In the genomic region with DNA sequence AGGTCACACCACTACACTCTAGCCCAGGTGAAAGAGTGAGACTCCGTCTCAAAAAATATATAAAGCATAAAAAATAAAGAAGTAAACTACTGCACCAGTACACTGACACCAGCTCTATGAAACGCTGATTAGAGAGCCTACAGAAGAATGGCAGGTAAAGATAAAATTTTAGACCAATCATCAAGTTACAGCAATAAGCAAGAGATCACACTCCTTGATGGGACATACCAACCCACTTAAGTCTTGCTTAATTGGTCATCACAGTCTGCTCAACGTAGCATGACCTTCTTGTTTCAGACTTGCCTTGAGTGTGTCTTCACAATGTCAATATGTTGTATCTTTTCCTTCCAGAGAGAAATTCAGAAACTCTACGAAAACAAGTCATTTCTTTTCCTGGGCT, we compare ENCODE assay signal across 21 cellular contexts. TPM values are rescaled to one million over a fixed set of nuclear protein-coding genes. Genes with fewer than 3 reads are reported as not detected.
A peak's percentile ranks its signal among the peaks of the same experiment; 100 is the strongest.
DNase-seq lines count a peak whose midpoint lies in the region; ATAC-seq, FAIRE-seq and TF ChIP-seq lines count a peak whose summit lies in the region.
"Had no signal": no experiment of that assay in that cellular context is flagged by ENCODE, and none has a peak within 500 bp of the region (broad histone marks: within the 10 kb centered on the region; RNA-seq: fewer than 3 reads in every experiment).

No MANE protein-coding gene starts in this region.

- BruUV-seq in K562 (replicated peaks; lab: Mats Ljungman, UMichigan): no TSS peak

- H3K36me3 Mint-ChIP-seq in activated T-cell treated with anti-CD3 and anti-CD28 coated beads, Interleukin-2, amount 50 U/mL, for 24 hours (ENCODE audit: low read depth): peaks cover 82% of the 10 kb centered on the region

- peak overlapping the region; percentile 24 for H3K27ac Mint-ChIP-seq in activated T-cell treated with anti-CD3 and anti-CD28 coated beads, Interleukin-2, amount 50 U/mL, for 24 hours
- H3K27ac Mint-ChIP-seq: B cell, H9 had no signal

- peak overlapping the region; percentile 31 for H3K4me2 ChIP-seq in K562 (ENCODE audit: insufficient read depth, low read length)
- H3K4me2 ChIP-seq: BLaER1 treated with 17β-estradiol and CSF1 and Interleukin-3, amounts not matched to agents 10 nM and 100 nM had no signal

- peaks cover 5% of the 10 kb centered on the region for H3K4me1 Mint-ChIP-seq in activated T-cell treated with anti-CD3 and anti-CD28 coated beads, Interleukin-2, amount 50 U/mL, for 24 hours (ENCODE audit: low read depth)
- H3K4me1 Mint-ChIP-seq: B cell; CD8-positive, alpha-beta memory T cell; H9 had no signal

- intact Hi-C loops in K562 (cut with micrococcal nuclease) (no loop called here), psoas muscle (cut with DNase I) (no loop called here), heart left ventricle (cut with DNase I) (no loop called here)

- no peaks in the 10 kb centered on the region for H3K27me3 Mint-ChIP-seq in activated T-cell treated with anti-CD3 and anti-CD28 coated beads, Interleukin-2, amount 50 U/mL, for 24 hours
- H3K27me3 Mint-ChIP-seq: B cell; CD8-positive, alpha-beta memory T cell had no signal

- 24% methylated on average over 4 of the region's 4 CpGs for WGBS in K562 (ENCODE audit: insufficient coverage, low coverage, missing lambda C conversion rate)
- WGBS in psoas muscle, 3 donors: 85 to 96% (median 86%) methylated on average over 4 of the region's 4 CpGs
- 92 to 95% (median 94%) methylated on average over 4 of the region's 4 CpGs for WGBS in heart left ventricle, 4 donors

- in situ Hi-C loops in K562 (cut with MboI): no loop called here

- H3K9me1 ChIP-seq in K562 (ENCODE audit: control insufficient read depth, insufficient read depth, low read length): no peaks in the 10 kb centered on the region

- TF ChIP-seq EP300 in K562 (IDR thresholded peaks at IDR 0.05; ENCODE audit: low read length): no peak

- H3K36me3 ChIP-seq in K562 (ENCODE audit: control insufficient read depth, insufficient read depth, low read length) (peaks cover 58% of the 10 kb centered on the region), psoas muscle (ENCODE audit: insufficient read depth in 1 of 2, low read depth in 1 of 2) (peaks cover 6 to 75% of the 10 kb centered on the region in 2 donors), heart left ventricle (peaks cover 1 to 90% (median 76%) of the 10 kb centered on the region in 9 donors)

- no peak overlapping the region for H3K4me3 ChIP-seq in K562
- no peak overlapping the region for H3K4me3 ChIP-seq in psoas muscle
- no peak overlapping the region for H3K4me3 ChIP-seq in heart left ventricle
- H3K4me3 ChIP-seq: BLaER1 treated with 17β-estradiol and CSF1 and Interleukin-3, amounts not matched to agents 10 nM and 100 nM; GM12878 had no signal

- no peaks in the 10 kb centered on the region for H4K20me1 ChIP-seq in K562 (replicated peaks; ENCODE audit: control insufficient read depth, insufficient read depth, low read length)

- FAIRE-seq in K562 (lab: Jason Lieb, UNC): no peak
- FAIRE-seq: GM12878, GM19239, H1, HepG2 had no signal

- CTCF ChIA-PET in K562 (lab: Yijun Ruan, JAX; ENCODE audit: low intra/inter-chr PET ratio): no interaction called here

- H3K4me1 ChIP-seq in K562 (replicated peaks in 1 of 2; ENCODE audit: control insufficient read depth in 2 of 2, insufficient read depth in 2 of 2, low read length in 2 of 2) (peaks cover 0 to 6% of the 10 kb centered on the region in 2 experiments; a peak in 2 of 5 replicates), psoas muscle (peaks cover 11% of the 10 kb centered on the region), heart left ventricle (peaks cover 0 to 18% (median 0%) of the 10 kb centered on the region in 12 donors)
- H3K4me1 ChIP-seq: BLaER1 treated with 17β-estradiol and CSF1 and Interleukin-3, amounts not matched to agents 10 nM and 100 nM had no signal

- peak; percentile 66 for ATAC-seq in K562
- ATAC-seq in psoas muscle: peak in 1 of 4 donors; percentile 39
- no peak for ATAC-seq in heart left ventricle
- no peak for ATAC-seq in HG03571 (IDR thresholded peaks at IDR 0.05; ENCODE audit: unreplicated experiment)
- ATAC-seq: GM12878, HepG2 had no signal

- no peak for DNase-seq in activated T-cell treated with anti-CD3 and anti-CD28 coated beads, Interleukin-2, amount 50 U/mL, for 24 hours
- DNase-seq in activated T-cell treated with anti-CD3 and anti-CD28 coated beads for 4 hours: no peak
- DNase-seq in K562 (ENCODE audit: extremely low read depth in 1 of 4, low spot score in 3 of 4): peak in 2 of 4 experiments; percentile 27 to 37
- DNase-seq in psoas muscle: no peak
- no peak for DNase-seq in heart left ventricle
- no peak for DNase-seq in NCI-H2107 (lab: John Stamatoyannopoulos, UW)
- DNase-seq: 8988T; CD8-positive, alpha-beta memory T cell; COR-L47; DMS 273 treated with DMSO at 0.1 percent for 48 hours; DMS53; DND-41; EL; H9 had no signal

- H3K9me3 ChIP-seq in K562 (replicated peaks; ENCODE audit: control insufficient read depth, insufficient read depth, low read depth, low read length) (no peaks in the 10 kb centered on the region), psoas muscle (no peaks in the 10 kb centered on the region), heart left ventricle (no peaks in the 10 kb centered on the region)
- H3K9me3 ChIP-seq: BLaER1 treated with 17β-estradiol and CSF1 and Interleukin-3, amounts not matched to agents 10 nM and 100 nM had no signal

- POLR2A ChIA-PET in K562 (lab: Yijun Ruan, JAX): interaction anchor here (0.8 to 2.1 kb wide), 2 partner anchors 9 to 12 kb away, joined by 3 to 6 read pairs; a partner anchor contains a TSS

- H3K9ac ChIP-seq in K562 (ENCODE audit: insufficient read depth in 1 of 2, low read depth in 2 of 2, low read length in 2 of 2): no peak overlapping the region
- H3K9ac ChIP-seq: BLaER1 treated with 17β-estradiol and CSF1 and Interleukin-3, amounts not matched to agents 10 nM and 100 nM had no signal

- H3K79me2 ChIP-seq in K562 (ENCODE audit: control insufficient read depth, insufficient read depth, low read length): no peaks in the 10 kb centered on the region

- no peak overlapping the region for H2AFZ ChIP-seq in K562 (ENCODE audit: low read depth, low read length)

- H3K27me3 ChIP-seq in K562 (ENCODE audit: control insufficient read depth in 2 of 2, insufficient read depth in 2 of 2, low read length in 2 of 2): no peaks in the 10 kb centered on the region
- no peaks in the 10 kb centered on the region for H3K27me3 ChIP-seq in psoas muscle (ENCODE audit: insufficient read depth in 3 of 3, low read length in 2 of 3)
- no peaks in the 10 kb centered on the region for H3K27me3 ChIP-seq in heart left ventricle
- H3K27me3 ChIP-seq: BLaER1 treated with 17β-estradiol and CSF1 and Interleukin-3, amounts not matched to agents 10 nM and 100 nM had no signal

- H3K9me3 Mint-ChIP-seq in activated T-cell treated with anti-CD3 and anti-CD28 coated beads, Interleukin-2, amount 50 U/mL, for 24 hours: no peaks in the 10 kb centered on the region
- H3K9me3 Mint-ChIP-seq: CD8-positive, alpha-beta memory T cell; H9 had no signal

- TF ChIP-seq POLR2A in K562 (conservative IDR thresholded peaks at IDR 0.05) (no peak), heart left ventricle (IDR thresholded peaks at IDR 0.05) (no peak)

- TF ChIP-seq CTCF in K562 (IDR thresholded peaks at IDR 0.05 in 2 of 3, conservative IDR thresholded peaks at IDR 0.05 in 1 of 3; ENCODE audit: insufficient read depth in 2 of 3, low read depth in 1 of 3, low read length in 3 of 3) (no peak), psoas muscle (IDR thresholded peaks at IDR 0.05) (no peak), heart left ventricle (IDR thresholded peaks at IDR 0.05) (no peak)

- no peak overlapping the region for H3K4me3 Mint-ChIP-seq in activated T-cell treated with anti-CD3 and anti-CD28 coated beads, Interleukin-2, amount 50 U/mL, for 24 hours
- H3K4me3 Mint-ChIP-seq: B cell; CD8-positive, alpha-beta memory T cell; H9 had no signal

- peak overlapping the region; percentile 28; the same call in 2 of the 3 replicates for H3K27ac ChIP-seq in K562 (ENCODE audit: extremely low read depth, low read depth, low read length)
- peak overlapping the region; percentile 13 for H3K27ac ChIP-seq in psoas muscle
- H3K27ac ChIP-seq in heart left ventricle: no peak overlapping the region
- H3K27ac ChIP-seq: BLaER1 treated with 17β-estradiol and CSF1 and Interleukin-3, amounts not matched to agents 10 nM and 100 nM had no signal

- no peak for TF ChIP-seq RAD21 in K562 (CRISPR knock-in tag; conservative IDR thresholded peaks at IDR 0.05 in 1 of 2, IDR thresholded peaks at IDR 0.05 in 1 of 2)

RNA-seq across cellular contexts. Expression of a gene that starts 12.5 kb away (rescaled TPM):
- total RNA-seq in K562 (2011; cell fraction: chromatin; rRNA removed; ENCODE audit: low replicate concordance): 416 and 492 TPM in 2 replicates
- total RNA-seq in K562 (2011; cell fraction: nucleolus; rRNA removed): 234 TPM in 2 replicates
- 263 and 270 TPM in 2 replicates for total RNA-seq in K562 (2011; cell fraction: nucleoplasm; rRNA removed)
- 56.9 and 72.5 TPM in 2 replicates for total RNA-seq in K562 (2014; rRNA removed)
- total RNA-seq in K562 (2014; rRNA removed; fragmentation: Illumina TruSeq; extraction: Trizol): 68.8 and 73.6 TPM in 2 replicates
- total RNA-seq in K562 (2015; rRNA removed; fragmentation: Illumina TruSeq; extraction: Trizol): 74.6 and 75.8 TPM in 2 replicates
- total RNA-seq in K562 (2021): 108 and 112 TPM in 2 replicates
- 89.6 and 93.4 TPM in 2 replicates for polyA plus RNA-seq in K562 (2011; rRNA removed)
- polyA plus RNA-seq in K562 (2011; cell fraction: cytosol; rRNA removed): 95.3 and 119 TPM in 2 replicates
- 205 and 262 TPM in 2 replicates for polyA plus RNA-seq in K562 (2011; cell fraction: nucleus; rRNA removed)
- polyA plus RNA-seq in K562 (2012): 86.3 and 141 TPM in 2 replicates
- polyA plus RNA-seq in K562 (2014; fragmentation: Illumina TruSeq; extraction: Trizol): 114 and 124 TPM in 2 replicates
- 100 to 1,000 TPM in 1 of 2 experiments, 10 to 100 TPM in 1; 33.5 to 106 TPM for polyA plus RNA-seq in K562 (2014; fragmentation: Nextera tagmentation; extraction: Ambion mirVana)
- polyA plus RNA-seq in K562 (2014; rRNA removed): 78.0 and 80.0 TPM in 2 replicates
- 103 and 132 TPM in 2 replicates for polyA minus RNA-seq in K562 (2011; rRNA and poly(A)+ RNA removed)
- 50.4 and 71.8 TPM in 2 replicates for polyA minus RNA-seq in K562 (2011; cell fraction: cytosol; rRNA and poly(A)+ RNA removed)
- polyA minus RNA-seq in K562 (2011; cell fraction: nucleus; rRNA and poly(A)+ RNA removed): 97.2 and 106 TPM in 2 replicates
- total RNA-seq in psoas muscle: 100 to 1,000 TPM in 1 of 4 donors, 10 to 100 TPM in 3; 54.4 to 105 (median 71.2) TPM
- polyA plus RNA-seq in psoas muscle: 10 to 100 TPM; 48.7 to 82.2 (median 76.2) TPM
- 10 to 100 TPM; 65.0 to 90.8 (median 79.3) TPM for total RNA-seq in heart left ventricle
- 10 to 100 TPM; 38.4 to 99.3 TPM for polyA plus RNA-seq in heart left ventricle

RNA-seq across cellular contexts. Expression of a gene that starts 12.7 kb away (rescaled TPM):
- 196 and 237 TPM in 2 replicates for total RNA-seq in K562 (2011; cell fraction: chromatin; rRNA removed; ENCODE audit: low replicate concordance)
- 99.1 and 124 TPM in 2 replicates for total RNA-seq in K562 (2011; cell fraction: nucleolus; rRNA removed)
- 161 and 215 TPM in 2 replicates for total RNA-seq in K562 (2011; cell fraction: nucleoplasm; rRNA removed)
- total RNA-seq in K562 (2014; rRNA removed) (52.4 and 62.7 TPM in 2 replicates), K562 (2014; rRNA removed; fragmentation: Illumina TruSeq; extraction: Trizol) (39.1 and 48.1 TPM in 2 replicates), K562 (2015; rRNA removed; fragmentation: Illumina TruSeq; extraction: Trizol) (53.1 and 55.2 TPM in 2 replicates), K562 (2021) (63.4 and 63.6 TPM in 2 replicates), psoas muscle (10 to 100 TPM; 12.3 to 27.7 (median 21.7) TPM), heart left ventricle (10 to 100 TPM; 22.0 to 49.1 (median 31.8) TPM)
- polyA plus RNA-seq in K562 (2011; rRNA removed) (58.6 and 83.5 TPM in 2 replicates), K562 (2014; fragmentation: Illumina TruSeq; extraction: Trizol) (73.3 and 80.3 TPM in 2 replicates), K562 (2014; fragmentation: Nextera tagmentation; extraction: Ambion mirVana) (10 to 100 TPM; 14.1 to 26.2 TPM), K562 (2014; rRNA removed) (93.2 and 94.4 TPM in 2 replicates), psoas muscle (10 to 100 TPM; 17.9 to 27.1 (median 18.3) TPM), heart left ventricle (10 to 100 TPM; 32.8 to 38.4 TPM)
- 81.0 and 172 TPM in 2 replicates for polyA plus RNA-seq in K562 (2011; cell fraction: cytosol; rRNA removed)
- 104 and 170 TPM in 2 replicates for polyA plus RNA-seq in K562 (2011; cell fraction: nucleus; rRNA removed)
- polyA plus RNA-seq in K562 (2012): 51.6 and 56.6 TPM in 2 replicates
- 32.7 and 55.3 TPM in 2 replicates for polyA minus RNA-seq in K562 (2011; rRNA and poly(A)+ RNA removed)
- 15.6 and 31.4 TPM in 2 replicates for polyA minus RNA-seq in K562 (2011; cell fraction: cytosol; rRNA and poly(A)+ RNA removed)
- polyA minus RNA-seq in K562 (2011; cell fraction: nucleus; rRNA and poly(A)+ RNA removed): 31.7 and 34.6 TPM in 2 replicates

RNA-seq across cellular contexts. Expression of a gene that starts 26.7 kb away (rescaled TPM):
- 6.0 and 9.3 TPM in 2 replicates for total RNA-seq in K562 (2011; cell fraction: chromatin; rRNA removed; ENCODE audit: low replicate concordance)
- 5.7 and 7.0 TPM in 2 replicates for total RNA-seq in K562 (2011; cell fraction: nucleolus; rRNA removed)
- 5.2 and 5.5 TPM in 2 replicates for total RNA-seq in K562 (2011; cell fraction: nucleoplasm; rRNA removed)
- total RNA-seq in K562 (2014; rRNA removed): 1.7 and 2.9 TPM in 2 replicates
- total RNA-seq in K562 (2014; rRNA removed; fragmentation: Illumina TruSeq; extraction: Trizol): 3.0 and 3.7 TPM in 2 replicates
- total RNA-seq in K562 (2015; rRNA removed; fragmentation: Illumina TruSeq; extraction: Trizol): 5.2 and 5.4 TPM in 2 replicates
- 5.3 and 6.2 TPM in 2 replicates for total RNA-seq in K562 (2021)
- polyA plus RNA-seq in K562 (2011; rRNA removed): 1.7 and 3.6 TPM in 2 replicates
- polyA plus RNA-seq in K562 (2011; cell fraction: cytosol; rRNA removed): 2.8 and 7.5 TPM in 2 replicates
- polyA plus RNA-seq in K562 (2011; cell fraction: nucleus; rRNA removed): 1.7 and 3.8 TPM in 2 replicates
- 4.9 and 7.3 TPM in 2 replicates for polyA plus RNA-seq in K562 (2012)
- 7.8 and 8.7 TPM in 2 replicates for polyA plus RNA-seq in K562 (2014; fragmentation: Illumina TruSeq; extraction: Trizol)
- polyA plus RNA-seq in K562 (2014; fragmentation: Nextera tagmentation; extraction: Ambion mirVana): 1 to 10 TPM in 1 of 2 experiments, under 1 TPM in 1; 0.60 to 1.3 TPM
- polyA plus RNA-seq in K562 (2014; rRNA removed): 3.2 and 4.9 TPM in 2 replicates
- 1.8 and 3.3 TPM in 2 replicates for polyA minus RNA-seq in K562 (2011; rRNA and poly(A)+ RNA removed)
- polyA minus RNA-seq in K562 (2011; cell fraction: cytosol; rRNA and poly(A)+ RNA removed): 1.4 and 3.7 TPM in 2 replicates
- polyA minus RNA-seq in K562 (2011; cell fraction: nucleus; rRNA and poly(A)+ RNA removed): 2.3 and 2.7 TPM in 2 replicates
- 1 to 10 TPM; 5.8 to 9.6 (median 6.5) TPM for total RNA-seq in psoas muscle
- 1 to 10 TPM; 3.3 to 7.9 (median 4.1) TPM for polyA plus RNA-seq in psoas muscle
- 1 to 10 TPM; 5.3 to 9.5 (median 7.6) TPM for total RNA-seq in heart left ventricle
- polyA plus RNA-seq in heart left ventricle: 1 to 10 TPM; 4.0 to 5.4 TPM

RNA-seq across cellular contexts. Expression of a gene that starts 44.6 kb away (rescaled TPM):
- total RNA-seq in K562 (2011; cell fraction: chromatin; rRNA removed; ENCODE audit: low replicate concordance): 19.2 and 31.7 TPM in 2 replicates
- 10.5 and 13.8 TPM in 2 replicates for total RNA-seq in K562 (2011; cell fraction: nucleolus; rRNA removed)
- total RNA-seq in K562 (2011; cell fraction: nucleoplasm; rRNA removed): 20.2 and 35.6 TPM in 2 replicates
- total RNA-seq in K562 (2014; rRNA removed): 12.0 and 15.0 TPM in 2 replicates
- total RNA-seq in K562 (2014; rRNA removed; fragmentation: Illumina TruSeq; extraction: Trizol): 22.1 and 25.1 TPM in 2 replicates
- total RNA-seq in K562 (2015; rRNA removed; fragmentation: Illumina TruSeq; extraction: Trizol): 23.4 and 27.3 TPM in 2 replicates
- 17.8 and 19.0 TPM in 2 replicates for total RNA-seq in K562 (2021)
- polyA plus RNA-seq in K562 (2011; rRNA removed): 12.4 and 23.9 TPM in 2 replicates
- 7.1 and 7.7 TPM in 2 replicates for polyA plus RNA-seq in K562 (2011; cell fraction: cytosol; rRNA removed)
- 6.8 and 7.1 TPM in 2 replicates for polyA plus RNA-seq in K562 (2011; cell fraction: nucleus; rRNA removed)
- 11.3 and 18.0 TPM in 2 replicates for polyA plus RNA-seq in K562 (2012)
- polyA plus RNA-seq in K562 (2014; fragmentation: Illumina TruSeq; extraction: Trizol): 17.6 and 20.0 TPM in 2 replicates
- 10 to 100 TPM; 31.8 to 49.0 TPM for polyA plus RNA-seq in K562 (2014; fragmentation: Nextera tagmentation; extraction: Ambion mirVana)
- 13.8 and 17.2 TPM in 2 replicates for polyA plus RNA-seq in K562 (2014; rRNA removed)
- 12.1 and 15.2 TPM in 2 replicates for polyA minus RNA-seq in K562 (2011; rRNA and poly(A)+ RNA removed)
- polyA minus RNA-seq in K562 (2011; cell fraction: cytosol; rRNA and poly(A)+ RNA removed): 4.2 and 5.3 TPM in 2 replicates
- 7.8 and 9.3 TPM in 2 replicates for polyA minus RNA-seq in K562 (2011; cell fraction: nucleus; rRNA and poly(A)+ RNA removed)
- total RNA-seq in psoas muscle: 10 to 100 TPM; 16.4 to 46.7 (median 24.5) TPM
- 10 to 100 TPM; 13.3 to 37.7 (median 15.3) TPM for polyA plus RNA-seq in psoas muscle
- total RNA-seq in heart left ventricle: 10 to 100 TPM; 19.0 to 41.0 (median 23.6) TPM
- polyA plus RNA-seq in heart left ventricle: 10 to 100 TPM in 1 of 2 donors, 1 to 10 TPM in 1; 8.5 to 16.4 TPM

RNA-seq across cellular contexts. Expression of a gene that starts 44.8 kb away (rescaled TPM):
- 67.3 and 72.3 TPM in 2 replicates for total RNA-seq in K562 (2011; cell fraction: chromatin; rRNA removed; ENCODE audit: low replicate concordance)
- 44.7 and 53.4 TPM in 2 replicates for total RNA-seq in K562 (2011; cell fraction: nucleolus; rRNA removed)
- total RNA-seq in K562 (2011; cell fraction: nucleoplasm; rRNA removed): 62.1 and 73.7 TPM in 2 replicates
- total RNA-seq in K562 (2014; rRNA removed) (37.6 and 43.1 TPM in 2 replicates), K562 (2014; rRNA removed; fragmentation: Illumina TruSeq; extraction: Trizol) (36.2 and 42.6 TPM in 2 replicates), K562 (2015; rRNA removed; fragmentation: Illumina TruSeq; extraction: Trizol) (36.5 and 39.0 TPM in 2 replicates), K562 (2021) (45.8 and 47.8 TPM in 2 replicates), psoas muscle (100 to 1,000 TPM in 1 of 4 donors, 10 to 100 TPM in 3; 75.1 to 139 (median 88.7) TPM), heart left ventricle (10 to 100 TPM; 21.0 to 50.0 (median 34.2) TPM)
- polyA plus RNA-seq in K562 (2011; rRNA removed) (44.5 and 56.2 TPM in 2 replicates), K562 (2014; fragmentation: Illumina TruSeq; extraction: Trizol) (44.6 and 51.7 TPM in 2 replicates), K562 (2014; fragmentation: Nextera tagmentation; extraction: Ambion mirVana) (10 to 100 TPM; 27.4 to 52.8 TPM), K562 (2014; rRNA removed) (47.5 and 53.3 TPM in 2 replicates), psoas muscle (100 to 1,000 TPM in 1 of 3 donors, 10 to 100 TPM in 2; 61.6 to 128 (median 65.9) TPM), heart left ventricle (10 to 100 TPM; 15.4 to 25.8 TPM)
- 43.7 and 51.9 TPM in 2 replicates for polyA plus RNA-seq in K562 (2011; cell fraction: cytosol; rRNA removed)
- polyA plus RNA-seq in K562 (2011; cell fraction: nucleus; rRNA removed): 48.9 and 90.2 TPM in 2 replicates
- 35.8 and 46.1 TPM in 2 replicates for polyA plus RNA-seq in K562 (2012)
- 79.2 and 130 TPM in 2 replicates for polyA minus RNA-seq in K562 (2011; rRNA and poly(A)+ RNA removed)
- polyA minus RNA-seq in K562 (2011; cell fraction: cytosol; rRNA and poly(A)+ RNA removed): 16.5 and 34.6 TPM in 2 replicates
- 25.7 and 32.0 TPM in 2 replicates for polyA minus RNA-seq in K562 (2011; cell fraction: nucleus; rRNA and poly(A)+ RNA removed)

Comparison
In these comparisons a context has a peak if more than half of its experiments do, and no peak if none do; other contexts are left out.
1. H3K27ac ChIP-seq: peak in K562 (single experiment) and psoas muscle (single experiment); none in heart left ventricle (0 of 12).